In genomic region chr14:79357307-79357706, GRCh38 we compare ENCODE assay signal across 19 cellular contexts.
DNase-seq lines count a peak whose midpoint lies in the region; ATAC-seq and TF ChIP-seq lines count a peak whose summit lies in the region.
"Had no signal": no experiment of that assay in that cellular context is flagged by ENCODE, and none has a peak within 500 bp of the region (broad histone marks: within the 10 kb centered on the region; RNA-seq: fewer than 3 reads in every experiment).

No MANE protein-coding gene starts in this region.

- peak overlapping the region; percentile 20; the same call in 1 of the 2 replicates for H3K18ac ChIP-seq in IMR-90 (ENCODE audit: low read depth, low read length)

- H3K56ac ChIP-seq in IMR-90 (ENCODE audit: extremely low read depth, insufficient read depth, low read length), result no peak overlapping the region

- no peak for TF ChIP-seq RAD21 in IMR-90 (IDR thresholded peaks at IDR 0.05; ENCODE audit: low read length)

- no peaks in the 10 kb centered on the region for H4K20me1 ChIP-seq in IMR-90 (ENCODE audit: insufficient read depth, low read length)

- no peak for TF ChIP-seq POLR2A in IMR-90 (IDR thresholded peaks at IDR 0.05; ENCODE audit: low read depth, low read length)
- no peak for TF ChIP-seq POLR2A in body of pancreas (IDR thresholded peaks at IDR 0.05)

- no peaks in the 10 kb centered on the region for H3K79me1 ChIP-seq in IMR-90 (ENCODE audit: low read depth in 1 of 2, low read length in 2 of 2)

- H3K36me3 ChIP-seq in IMR-90 (ENCODE audit: control insufficient read depth, insufficient read depth, low read length), result no peaks in the 10 kb centered on the region
- no peaks in the 10 kb centered on the region for H3K36me3 ChIP-seq in body of pancreas (replicated peaks in 1 of 2; ENCODE audit: insufficient read depth in 1 of 2, low read depth in 2 of 2)
- no peaks in the 10 kb centered on the region for H3K36me3 ChIP-seq in lung (ENCODE audit: control insufficient read depth in 2 of 2, insufficient read depth in 2 of 2, low read length in 2 of 2)
- H3K36me3 ChIP-seq: BE2C had no signal

- H4K5ac ChIP-seq in IMR-90 (ENCODE audit: low read depth, low read length), result no peak overlapping the region

- no peak for TF ChIP-seq CTCF in IMR-90 (conservative IDR thresholded peaks at IDR 0.05; ENCODE audit: low read depth, low read length)
- TF ChIP-seq CTCF in body of pancreas (IDR thresholded peaks at IDR 0.05), result no peak
- TF ChIP-seq CTCF in lung (IDR thresholded peaks at IDR 0.05; ENCODE audit: control extremely low read depth, extremely low read depth), result no peak

- no peak overlapping the region for H2AK5ac ChIP-seq in IMR-90 (ENCODE audit: low read depth, low read length)

- no peak for DNase-seq in IMR-90
- DNase-seq in body of pancreas, result no peak
- DNase-seq in lung (ENCODE audit: low spot score), result no peak
- no peak for DNase-seq in head of caudate nucleus
- no peak for DNase-seq in NCI-H2196 treated with DMSO at 0.1 percent for 48 hours (lab: John Stamatoyannopoulos, UW; ENCODE audit: unreplicated experiment)
- DNase-seq: ACHN; BE2C; C1 segment of cervical spinal cord; CD4-positive, CD25-positive, alpha-beta regulatory T cell; CD8-positive, alpha-beta memory T cell; COR-L47; DMS 273 treated with DMSO at 0.1 percent for 48 hours; DMS53; GDM1; HFFc6 had no signal

- in situ Hi-C loops in IMR-90 (cut with MboI; ENCODE audit: low sequenced_read_pairs), result no loop called here

- H3K23ac ChIP-seq in IMR-90 (ENCODE audit: low read depth, low read length), result no peak overlapping the region

- H2BK15ac ChIP-seq in IMR-90 (ENCODE audit: low read depth, low read length), result no peak overlapping the region

- POLR2A ChIA-PET in IMR-90 (lab: Charles Lee; ENCODE audit: unreplicated experiment), result no interaction called here

- no peak overlapping the region for H2BK20ac ChIP-seq in IMR-90 (ENCODE audit: low read depth, low read length)

- no peak overlapping the region for H4K91ac ChIP-seq in IMR-90 (ENCODE audit: insufficient read depth, low read depth, low read length)

- ATAC-seq in IMR-90 (ENCODE audit: low read depth) (no peak), body of pancreas (peak; percentile 50), lung (ENCODE audit: insufficient read depth, low FRiP score) (peak; percentile 41), HG03159 (IDR thresholded peaks at IDR 0.05; ENCODE audit: unreplicated experiment) (no peak)
- ATAC-seq: GM23338, HCT116, HepG2 had no signal

- intact Hi-C loops in IMR-90 (cut with micrococcal nuclease) (no loop called here), body of pancreas (cut with DNase I) (no loop called here), head of caudate nucleus (cut with DNase I) (no loop called here)

- H2AFZ ChIP-seq in IMR-90 (replicated peaks; ENCODE audit: low read length, poor library complexity), result no peak overlapping the region
- H2AFZ ChIP-seq: GM23338 had no signal

- H3K27me3 ChIP-seq in IMR-90 (ENCODE audit: control insufficient read depth, insufficient read depth, low read length) (no peaks in the 10 kb centered on the region), body of pancreas (no peaks in the 10 kb centered on the region), lung (ENCODE audit: control insufficient read depth, insufficient read depth) (no peaks in the 10 kb centered on the region)
- H3K27me3 ChIP-seq: BE2C had no signal

- WGBS in IMR-90 (ENCODE audit: extremely low coverage in 2 of 2, insufficient read length in 1 of 2), 2 experiments, result 83% methylated on average over 1 of the region's 2 CpGs; no CpG with 5 or more reads in 1 of the 2 experiments
- WGBS in body of pancreas, 2 donors, result 15 to 23% methylated on average over 2 of the region's 2 CpGs
- WGBS in lung, 2 donors, result 50 to 79% methylated on average over 2 of the region's 2 CpGs

- H3K4me3 ChIP-seq in IMR-90 (ENCODE audit: insufficient read depth, low read depth, low read length), result no peak overlapping the region
- no peak overlapping the region for H3K4me3 ChIP-seq in body of pancreas
- no peak overlapping the region for H3K4me3 ChIP-seq in lung
- H3K4me3 ChIP-seq: GM23338 had no signal

- BruUV-seq in IMR-90 (replicated peaks; lab: Mats Ljungman, UMichigan), result no TSS peak

- H4K8ac ChIP-seq in IMR-90 (ENCODE audit: low read depth in 2 of 2, low read length in 2 of 2), result no peak overlapping the region

- no peak overlapping the region for H2BK5ac ChIP-seq in IMR-90 (ENCODE audit: low read depth, low read length, poor library complexity, severe bottlenecking)

- H3K4ac ChIP-seq in IMR-90 (ENCODE audit: low read depth, low read length), result no peak overlapping the region

- no peak overlapping the region for H3K4me2 ChIP-seq in IMR-90 (ENCODE audit: low read depth, low read length)
- H3K4me2 ChIP-seq: GM23338 had no signal

- no peak overlapping the region for H2BK120ac ChIP-seq in IMR-90 (ENCODE audit: low read depth, low read length)

- H3K9me1 ChIP-seq in IMR-90 (ENCODE audit: insufficient read depth, low read length), result no peaks in the 10 kb centered on the region

- H3K27ac ChIP-seq in IMR-90 (ENCODE audit: insufficient read depth, low read length) (no peak overlapping the region), body of pancreas (no peak overlapping the region), lung (ENCODE audit: low read depth in 1 of 2, low read length in 1 of 2) (no peak overlapping the region)

- CTCF ChIA-PET in IMR-90 (lab: Yijun Ruan, JAX), result no interaction called here

- H3K9ac ChIP-seq in IMR-90 (ENCODE audit: low read depth, low read length), result no peak overlapping the region

- no peak overlapping the region for H2AK9ac ChIP-seq in IMR-90 (replicated peaks; ENCODE audit: low read depth, low read length, poor library complexity)

- H3K14ac ChIP-seq in IMR-90 (replicated peaks; ENCODE audit: low read depth, low read length), result no peak overlapping the region

- dilution Hi-C loops in IMR-90 (cut with HindIII; ENCODE audit: low sequenced_read_pairs, unreplicated experiment), result no loop called here

- no peaks in the 10 kb centered on the region for H3K9me3 ChIP-seq in IMR-90 (ENCODE audit: control insufficient read depth, insufficient read depth, low read length)
- no peaks in the 10 kb centered on the region for H3K9me3 ChIP-seq in body of pancreas
- no peaks in the 10 kb centered on the region for H3K9me3 ChIP-seq in lung (ENCODE audit: control insufficient read depth in 2 of 2, insufficient read depth in 1 of 2, low read length in 1 of 2)
- H3K9me3 ChIP-seq: BE2C had no signal

- H3K4me1 ChIP-seq in IMR-90 (ENCODE audit: control insufficient read depth, insufficient read depth, low read length), result peaks cover 5% of the 10 kb centered on the region; the same call in 1 of the 2 replicates
- H3K4me1 ChIP-seq in body of pancreas, result no peaks in the 10 kb centered on the region
- no peaks in the 10 kb centered on the region for H3K4me1 ChIP-seq in lung (ENCODE audit: control insufficient read depth in 2 of 2, insufficient read depth in 2 of 2, low read length in 2 of 2)
- H3K4me1 ChIP-seq: BE2C had no signal

TF ChIP-seq in IMR-90, 13 proteins besides CTCF, POLR2A, EP300 and RAD21:
- TF ChIP-seq RCOR1 (IDR thresholded peaks at IDR 0.05; ENCODE audit: insufficient replicate concordance, low read length), result no peak
- no peak for TF ChIP-seq NFE2L2 (IDR thresholded peaks at IDR 0.05; ENCODE audit: low read depth, low read length)
- no peak for TF ChIP-seq RFX5 (IDR thresholded peaks at IDR 0.05; ENCODE audit: low read depth, low read length)
- no peak for TF ChIP-seq MAFK (IDR thresholded peaks at IDR 0.05; ENCODE audit: low read depth, low read length)
- TF ChIP-seq USF2 (IDR thresholded peaks at IDR 0.05; ENCODE audit: low read depth, low read length), result no peak
- TF ChIP-seq SMC3 (IDR thresholded peaks at IDR 0.05; ENCODE audit: low read depth, low read length), result no peak
- TF ChIP-seq MAZ (IDR thresholded peaks at IDR 0.05; ENCODE audit: borderline replicate concordance, low read depth, low read length), result no peak
- no peak for TF ChIP-seq MXI1 (IDR thresholded peaks at IDR 0.05; ENCODE audit: borderline replicate concordance, low read depth, low read length)
- no peak for TF ChIP-seq ELK1 (IDR thresholded peaks at IDR 0.05; ENCODE audit: borderline replicate concordance, low read depth, low read length)
- no peak for TF ChIP-seq BHLHE40 (IDR thresholded peaks at IDR 0.05; ENCODE audit: low read depth, low read length)
- no peak for TF ChIP-seq FOS (IDR thresholded peaks at IDR 0.05; ENCODE audit: low read depth, low read length)
- TF ChIP-seq CHD1 (IDR thresholded peaks at IDR 0.05; ENCODE audit: low read depth, low read length), result no peak
- no peak for TF ChIP-seq CEBPB (IDR thresholded peaks at IDR 0.05; ENCODE audit: low read depth, low read length)

Comparison
In these comparisons a context has a peak if more than half of its experiments do, and no peak if none do; other contexts are left out.
1. ATAC-seq: peak in body of pancreas (single experiment) and lung (single experiment); none in IMR-90 (single experiment) and HG03159 (single experiment).